In genomic region chr20:50191065-50191565, GRCh38 we compare ENCODE assay signal across 8 cellular contexts. TPM values are rescaled to one million over a fixed set of nuclear protein-coding genes. Genes with fewer than 3 reads are reported as not detected.
DNase-seq lines count a peak whose midpoint lies in the region; ATAC-seq, FAIRE-seq and TF ChIP-seq lines count a peak whose summit lies in the region.

No MANE protein-coding gene starts in this region.

- H3K9me3 ChIP-seq in PC-3 (ENCODE audit: low read length) (no peaks in the 10 kb centered on the region), gastroesophageal sphincter (no peaks in the 10 kb centered on the region), parathyroid adenoma (ENCODE audit: control insufficient read depth, low read length) (no peaks in the 10 kb centered on the region)

- H3K4me2 ChIP-seq in PC-3 (ENCODE audit: low read length) (peak overlapping the region; percentile 79), parathyroid adenoma (ENCODE audit: low read length) (peak overlapping the region; percentile 80)

- peaks cover 5% of the 10 kb centered on the region for H3F3A ChIP-seq in PC-3 (ENCODE audit: low read length, unreplicated experiment)

- H3K4me1 ChIP-seq in PC-3 (ENCODE audit: insufficient read depth, low read length), result peaks cover 28% of the 10 kb centered on the region
- peaks cover 0 to 62% (median 8%) of the 10 kb centered on the region in 3 donors for H3K4me1 ChIP-seq in gastroesophageal sphincter
- peaks cover 8% of the 10 kb centered on the region for H3K4me1 ChIP-seq in parathyroid adenoma
- H3K4me1 ChIP-seq in urinary bladder (ENCODE audit: insufficient read depth), result no peaks in the 10 kb centered on the region

- peaks cover 12% of the 10 kb centered on the region; the same call in 1 of the 2 replicates for H3K36me3 ChIP-seq in PC-3 (ENCODE audit: low read depth, low read length)
- H3K36me3 ChIP-seq in gastroesophageal sphincter, result peaks cover 0 to 25% of the 10 kb centered on the region in 2 donors
- H3K36me3 ChIP-seq in parathyroid adenoma (ENCODE audit: control insufficient read depth, insufficient read depth, low read length), result no peaks in the 10 kb centered on the region
- H3K36me3 ChIP-seq in urinary bladder (ENCODE audit: insufficient read depth), result no peaks in the 10 kb centered on the region

- no peaks in the 10 kb centered on the region for H3K27me3 ChIP-seq in PC-3 (ENCODE audit: low read length)
- no peaks in the 10 kb centered on the region for H3K27me3 ChIP-seq in gastroesophageal sphincter
- H3K27me3 ChIP-seq in parathyroid adenoma (ENCODE audit: control insufficient read depth, insufficient read depth, low read length), result no peaks in the 10 kb centered on the region

- WGBS in gastroesophageal sphincter (ENCODE audit: low coverage in 1 of 2), 2 donors, result no CpG with 5 or more reads among the region's 73 CpGs
- under 1% methylated on average over 73 of the region's 73 CpGs for WGBS in urinary bladder

- ATAC-seq in HG02885 (IDR thresholded peaks at IDR 0.05; ENCODE audit: poor library complexity, unreplicated experiment), result peak; percentile 21
- ATAC-seq in PC-3, result peak; percentile 38
- ATAC-seq in gastroesophageal sphincter, result peak; percentile 22

- H3K4me3 ChIP-seq in PC-3 (ENCODE audit: low read length) (peak overlapping the region; percentile 96), gastroesophageal sphincter (peak overlapping the region; percentile 71 to 97), parathyroid adenoma (ENCODE audit: low read depth, low read length) (peak overlapping the region; percentile 81), urinary bladder (ENCODE audit: low read depth, low read length) (peak overlapping the region; percentile 91)

- TF ChIP-seq EP300 in gastroesophageal sphincter (IDR thresholded peaks at IDR 0.05), result no peak

- POLR2A ChIA-PET in PC-3 (lab: Charles Lee; ENCODE audit: unreplicated experiment), result interaction anchor here (0.5 to 0.7 kb wide), 6 partner anchors 25 to 549 kb away, joined by 3 to 10 read pairs (median 6); no protein-coding TSS in a partner anchor

- peaks cover 28% of the 10 kb centered on the region for H4K20me1 ChIP-seq in PC-3 (ENCODE audit: low read length)

- peaks cover 47% of the 10 kb centered on the region for H3K79me2 ChIP-seq in PC-3 (ENCODE audit: low read length)
- peaks cover 6% of the 10 kb centered on the region for H3K79me2 ChIP-seq in parathyroid adenoma

- peak overlapping the region; percentile 75 for H3K27ac ChIP-seq in PC-3 (ENCODE audit: low read length)
- H3K27ac ChIP-seq in gastroesophageal sphincter, result peak overlapping the region; percentile 94 to 100 (median 100)
- H3K27ac ChIP-seq in parathyroid adenoma, result peak overlapping the region; percentile 93
- H3K27ac ChIP-seq in urinary bladder (ENCODE audit: low read depth), result peak overlapping the region; percentile 99

- no peak for FAIRE-seq in GM12891 (lab: Jason Lieb, UNC)

- no peaks in the 10 kb centered on the region for H3K9me2 ChIP-seq in PC-3 (replicated peaks; ENCODE audit: low read length)

- intact Hi-C loops in PC-3 (cut with micrococcal nuclease), result loop anchor here (5.0 kb wide), 1 partner anchor 116 kb away; no protein-coding TSS in a partner anchor

- peak overlapping the region; percentile 94 for H3K9ac ChIP-seq in PC-3 (ENCODE audit: low read length)
- peak overlapping the region; percentile 49 for H3K9ac ChIP-seq in parathyroid adenoma

- DNase-seq in GM12891 (ENCODE audit: insufficient read length, low spot score) (no peak), PC-3 (peak; percentile 59), inferior parietal cortex (ENCODE audit: extremely low spot score) (no peak)
- peak; percentile 50 for DNase-seq in activated T-helper 9 cell treated with anti-CD3 and anti-CD28 coated beads, Interleukin-2, amount 50 U/mL, for 16 hours (ENCODE audit: low read depth)

- BruUV-seq in PC-3 (replicated peaks; lab: Mats Ljungman, UMichigan), result no TSS peak

- H2AFZ ChIP-seq in PC-3 (ENCODE audit: low read length) (no peak overlapping the region), parathyroid adenoma (peak overlapping the region; percentile 83)

- TF ChIP-seq POLR2A in GM12891 (IDR thresholded peaks at IDR 0.05; ENCODE audit: low read depth, low read length) (no peak), gastroesophageal sphincter (IDR thresholded peaks at IDR 0.05) (no peak)

- TF ChIP-seq CTCF in PC-3 (conservative IDR thresholded peaks at IDR 0.05; ENCODE audit: low read depth, low read length) (no peak), gastroesophageal sphincter (IDR thresholded peaks at IDR 0.05) (peak in 1 of 4 experiments; percentile 0), parathyroid adenoma (IDR thresholded peaks at IDR 0.05) (no peak)

- CTCF ChIA-PET in PC-3 (lab: Charles Lee), result interaction anchor here (0.6 to 0.7 kb wide), 3 partner anchors 20 to 473 kb away, joined by 3 to 5 read pairs (median 4); no protein-coding TSS in a partner anchor

TF ChIP-seq in GM12891, 5 proteins besides CTCF, POLR2A, EP300 and RAD21:
- TF ChIP-seq POLR2AphosphoS5 (IDR thresholded peaks at IDR 0.05; ENCODE audit: low read depth, low read length) (no peak), POU2F2 (IDR thresholded peaks at IDR 0.05; ENCODE audit: low read depth, low read length) (no peak), SPI1 (IDR thresholded peaks at IDR 0.05; ENCODE audit: low read depth, low read length) (peak; percentile 26; the same call in 1 of the 2 replicates)
TF ChIP-seq in GM12891: peak in this region for 1.

RNA-seq across cellular contexts. Expression of gene CEBPB, which starts 0.5 kb away (rescaled TPM):
- 0.60 TPM for polyA plus RNA-seq in GM12891 (2012; ENCODE audit: low read depth, missing spikeins)
- total RNA-seq in PC-3 (2014; rRNA removed) (103 and 122 TPM in 2 replicates), gastroesophageal sphincter (100 to 1,000 TPM in 3 of 4 donors, 10 to 100 TPM in 1; 85.2 to 125 (median 108) TPM), urinary bladder (13.1 TPM)
- 76.6 TPM for polyA plus RNA-seq in urinary bladder

RNA-seq across cellular contexts. Expression of gene PEDS1, which starts 37.6 kb away (rescaled TPM):
- polyA plus RNA-seq in GM12891 (2012; ENCODE audit: low read depth, missing spikeins), result 10.1 TPM
- total RNA-seq in PC-3 (2014; rRNA removed) (53.8 and 59.1 TPM in 2 replicates), gastroesophageal sphincter (10 to 100 TPM; 24.1 to 46.3 (median 31.8) TPM), urinary bladder (9.9 TPM)
- 54.2 TPM for polyA plus RNA-seq in urinary bladder

Comparison
In these comparisons a context has a peak if more than half of its experiments do, and no peak if none do; other contexts are left out.
1. DNase-seq: peak in PC-3 (single experiment) and activated T-helper 9 cell treated with anti-CD3 and anti-CD28 coated beads, Interleukin-2, amount 50 U/mL, for 16 hours (single experiment); none in GM12891 (single experiment) and inferior parietal cortex (single experiment).
2. Peak in every context shown above with its lines, with median percentiles within 50 percentile points of each other: ATAC-seq, H3K27ac ChIP-seq and H3K4me3 ChIP-seq.